1 cellular context compared by ENCODE assay signal in genomic region chr6:125995972-125996580, GRCh38.
TF ChIP-seq lines count a peak whose summit lies in the region.

No MANE protein-coding gene starts in this region.

TF ChIP-seq in GM23338, 12 proteins besides CTCF, POLR2A, EP300 and RAD21 (continued from another document):
- no peak for TF ChIP-seq ZNF462 (CRISPR knock-in tag; IDR thresholded peaks at IDR 0.05)
